ENCODE assay signal across 9 cellular contexts in genomic region chr19:35545855-35546381, GRCh38. TPM values are rescaled to one million over a fixed set of nuclear protein-coding genes. Genes with fewer than 3 reads are reported as not detected.
DNase-seq lines count a peak whose midpoint lies in the region; ATAC-seq and TF ChIP-seq lines count a peak whose summit lies in the region.
"Had no signal": no experiment of that assay in that cellular context is flagged by ENCODE, and none has a peak within 500 bp of the region (broad histone marks: within the 10 kb centered on the region; RNA-seq: fewer than 3 reads in every experiment).

No MANE protein-coding gene starts in this region.

- H3K4me3 Mint-ChIP-seq in activated T-cell treated with anti-CD3 and anti-CD28 coated beads, Interleukin-2, amount 50 U/mL, for 72 hours, result peak overlapping the region; percentile 96 to 98

- intact Hi-C loops in ovary (cut with DNase I) (loop anchor here in 2 of 4 donors (5.0 to 10.0 kb wide), 2 partner anchors 69 to 171 kb away; partner anchors contain the start of genes KMT2B (in 2 of the 2) and HAUS5 (in 1 of the 2)), uterus (cut with DNase I; ENCODE audit: low total_unique reads) (loop anchor here (10.0 kb wide), 1 partner anchor 169 kb away; the partner anchor contains the start of gene KMT2B)

- no peaks in the 10 kb centered on the region for H3K27me3 Mint-ChIP-seq in activated T-cell treated with anti-CD3 and anti-CD28 coated beads, Interleukin-2, amount 50 U/mL, for 72 hours (ENCODE audit: low read depth)

- TF ChIP-seq POLR2A in ovary (IDR thresholded peaks at IDR 0.05) (no peak), uterus (IDR thresholded peaks at IDR 0.05) (no peak)

- peak; percentile 51 for ATAC-seq in GM18502 (IDR thresholded peaks at IDR 0.05; ENCODE audit: poor library complexity, unreplicated experiment)
- ATAC-seq in HG02798 (IDR thresholded peaks at IDR 0.05; ENCODE audit: poor library complexity, unreplicated experiment), result peak; percentile 46
- ATAC-seq in activated T-cell treated with anti-CD3 and anti-CD28 coated beads, Interleukin-2, amount 50 U/mL, for 72 hours (replicated peaks in 1 of 2), result peak; percentile 84 to 89

- H3K36me3 Mint-ChIP-seq in activated T-cell treated with anti-CD3 and anti-CD28 coated beads, Interleukin-2, amount 50 U/mL, for 72 hours (ENCODE audit: insufficient read depth in 2 of 2), result peaks cover 5 to 7% of the 10 kb centered on the region in 2 donors

- H3K9me3 Mint-ChIP-seq in activated T-cell treated with anti-CD3 and anti-CD28 coated beads, Interleukin-2, amount 50 U/mL, for 72 hours, result no peaks in the 10 kb centered on the region

- WGBS in ovary, 3 donors, result 2 to 3% (median 2%) methylated on average over 27 of the region's 27 CpGs

- peak overlapping the region; percentile 2 to 44 for H3K27ac ChIP-seq in ovary
- peak overlapping the region; percentile 62 to 82 for H3K27ac ChIP-seq in uterus

- H3K27ac Mint-ChIP-seq in activated T-cell treated with anti-CD3 and anti-CD28 coated beads, Interleukin-2, amount 50 U/mL, for 72 hours, result peak overlapping the region; percentile 88

- peaks cover 10% of the 10 kb centered on the region for H3K4me1 ChIP-seq in ovary (ENCODE audit: insufficient read depth)
- H3K4me1 ChIP-seq in uterus, result peaks cover 0 to 15% of the 10 kb centered on the region in 2 donors

- TF ChIP-seq CTCF in fibroblast of the aortic adventitia (IDR thresholded peaks at IDR 0.05; ENCODE audit: insufficient read depth, low read length), result no peak
- no peak for TF ChIP-seq CTCF in ovary (IDR thresholded peaks at IDR 0.05)
- TF ChIP-seq CTCF in uterus (IDR thresholded peaks at IDR 0.05), result no peak

- H3K36me3 ChIP-seq in ovary, result no peaks in the 10 kb centered on the region
- H3K36me3 ChIP-seq in uterus, result no peaks in the 10 kb centered on the region

- peak overlapping the region; percentile 90 for H3K4me3 ChIP-seq in fibroblast of the aortic adventitia (ENCODE audit: low read depth, low read length)
- H3K4me3 ChIP-seq in ovary, result peak overlapping the region; percentile 72
- H3K4me3 ChIP-seq in uterus, result peak overlapping the region; percentile 66 to 77

- H3K9me3 ChIP-seq in ovary (no peaks in the 10 kb centered on the region), uterus (no peaks in the 10 kb centered on the region)

- H3K4me1 Mint-ChIP-seq in activated T-cell treated with anti-CD3 and anti-CD28 coated beads, Interleukin-2, amount 50 U/mL, for 72 hours (ENCODE audit: low read depth), result peaks cover 42% of the 10 kb centered on the region

- DNase-seq in NCI-H345 treated with DMSO at 0.1 percent for 48 hours (lab: John Stamatoyannopoulos, UW; ENCODE audit: unreplicated experiment) (peak; percentile 57), fibroblast of the aortic adventitia (ENCODE audit: low read depth) (no peak), ovary (peak; percentile 26 to 61 (median 44)), uterus (peak in 1 of 2 donors; percentile 41), pons (ENCODE audit: low spot score) (no peak)
- DNase-seq in activated T-cell treated with anti-CD3 and anti-CD28 coated beads, Interleukin-2, amount 50 U/mL, for 72 hours, result peak; percentile 77 to 78

- H3K27me3 ChIP-seq in ovary, result no peaks in the 10 kb centered on the region
- H3K27me3 ChIP-seq in uterus, result no peaks in the 10 kb centered on the region

- no peak for TF ChIP-seq EP300 in ovary (IDR thresholded peaks at IDR 0.05)

RNA-seq across cellular contexts. Expression of gene TMEM147, which starts 0.5 kb away (rescaled TPM):
- total RNA-seq in activated T-cell treated with anti-CD3 and anti-CD28 coated beads, Interleukin-2, amount 50 U/mL, for 72 hours, result 10 to 100 TPM; 79.0 to 87.8 TPM
- total RNA-seq in fibroblast of the aortic adventitia (ENCODE audit: low replicate concordance), result 25.0 and 63.7 TPM in 2 replicates
- total RNA-seq in ovary, result 10 to 100 TPM; 61.4 to 87.7 (median 66.8) TPM
- 100 to 1,000 TPM in 1 of 2 donors, 10 to 100 TPM in 1; 80.9 to 105 TPM for polyA plus RNA-seq in ovary
- 100 to 1,000 TPM in 1 of 4 donors, 10 to 100 TPM in 3; 34.6 to 111 (median 50.0) TPM for total RNA-seq in uterus

RNA-seq across cellular contexts. Expression of gene GAPDHS, which starts 12.7 kb away (rescaled TPM):
- total RNA-seq in activated T-cell treated with anti-CD3 and anti-CD28 coated beads, Interleukin-2, amount 50 U/mL, for 72 hours, result not detected
- total RNA-seq in fibroblast of the aortic adventitia (ENCODE audit: low replicate concordance) (not detected in 2 replicates), ovary (not detected), uterus (not detected)
- not detected for polyA plus RNA-seq in ovary
- total RNA-seq: glomerular endothelial cell had no signal

RNA-seq across cellular contexts. Expression of gene ATP4A, which starts 17.5 kb away (rescaled TPM):
- not detected for total RNA-seq in activated T-cell treated with anti-CD3 and anti-CD28 coated beads, Interleukin-2, amount 50 U/mL, for 72 hours
- total RNA-seq in fibroblast of the aortic adventitia (ENCODE audit: low replicate concordance) (not detected in 2 replicates), ovary (not detected), uterus (under 1 TPM in 1 of 4 donors, not detected in 3; 0.14 TPM)
- polyA plus RNA-seq in ovary, result under 1 TPM in 1 of 2 donors, not detected in 1; 0.02 TPM
- total RNA-seq: glomerular endothelial cell had no signal

RNA-seq across cellular contexts. Expression of gene SBSN, which starts 17.8 kb away (rescaled TPM):
- under 1 TPM in 1 of 2 donors, not detected in 1; 0.21 TPM for total RNA-seq in activated T-cell treated with anti-CD3 and anti-CD28 coated beads, Interleukin-2, amount 50 U/mL, for 72 hours
- total RNA-seq in fibroblast of the aortic adventitia (ENCODE audit: low replicate concordance) (4.1 and 13.2 TPM in 2 replicates), ovary (not detected), uterus (under 1 TPM in 1 of 4 donors, not detected in 3; 0.37 TPM)
- polyA plus RNA-seq in ovary, result not detected
- total RNA-seq: glomerular endothelial cell had no signal

RNA-seq across cellular contexts. Expression of gene DMKN, which starts 32.5 kb away (rescaled TPM):
- total RNA-seq in activated T-cell treated with anti-CD3 and anti-CD28 coated beads, Interleukin-2, amount 50 U/mL, for 72 hours, result 1 to 10 TPM; 3.7 to 7.5 TPM
- total RNA-seq in fibroblast of the aortic adventitia (ENCODE audit: low replicate concordance), result 11.4 and 63.0 TPM in 2 replicates
- total RNA-seq in ovary, result 100 to 1,000 TPM in 3 of 7 donors, 10 to 100 TPM in 4; 82.1 to 177 (median 98.4) TPM
- 10 to 100 TPM; 58.3 to 59.0 TPM for polyA plus RNA-seq in ovary
- 10 to 100 TPM in 3 of 4 donors, 1 to 10 TPM in 1; 4.4 to 73.7 (median 39.5) TPM for total RNA-seq in uterus
- total RNA-seq: glomerular endothelial cell had no signal

Comparison
In these comparisons a context has a peak if more than half of its experiments do, and no peak if none do; other contexts are left out.
1. DNase-seq: peak in NCI-H345 treated with DMSO at 0.1 percent for 48 hours (single experiment), activated T-cell treated with anti-CD3 and anti-CD28 coated beads, Interleukin-2, amount 50 U/mL, for 72 hours (2 of 2) and ovary (5 of 5); none in fibroblast of the aortic adventitia (single experiment) and pons (single experiment).
2. Peak in every context shown above with its lines, with median percentiles within 50 percentile points of each other: ATAC-seq and H3K4me3 ChIP-seq.